ENCODE assay signal across 2 cellular contexts in genomic region chr13:110257408-110257807, GRCh38.
TF ChIP-seq lines count a peak whose summit lies in the region.

No MANE protein-coding gene starts in this region.

TF ChIP-seq in IMR-90, 13 proteins besides CTCF, POLR2A, EP300 and RAD21:
- TF ChIP-seq SMC3 (IDR thresholded peaks at IDR 0.05; ENCODE audit: low read depth, low read length) (no peak), BHLHE40 (IDR thresholded peaks at IDR 0.05; ENCODE audit: low read depth, low read length) (no peak), ELK1 (IDR thresholded peaks at IDR 0.05; ENCODE audit: borderline replicate concordance, low read depth, low read length) (no peak), USF2 (IDR thresholded peaks at IDR 0.05; ENCODE audit: low read depth, low read length) (no peak), MAZ (IDR thresholded peaks at IDR 0.05; ENCODE audit: borderline replicate concordance, low read depth, low read length) (no peak), CEBPB (IDR thresholded peaks at IDR 0.05; ENCODE audit: low read depth, low read length) (no peak), RFX5 (IDR thresholded peaks at IDR 0.05; ENCODE audit: low read depth, low read length) (no peak)

TF ChIP-seq in GM12878, 131 proteins besides CTCF, POLR2A, EP300 and RAD21:
- TF ChIP-seq ZBTB11 (CRISPR knock-in tag; IDR thresholded peaks at IDR 0.05) = no peak
- no peak for TF ChIP-seq JUND (IDR thresholded peaks at IDR 0.05; ENCODE audit: low read depth, low read length)
